18 cellular contexts compared by ENCODE assay signal in genomic region chr7:125561006-125561405, GRCh38.
DNase-seq lines count a peak whose midpoint lies in the region; ATAC-seq and TF ChIP-seq lines count a peak whose summit lies in the region.
"Had no signal": no experiment of that assay in that cellular context is flagged by ENCODE, and none has a peak within 500 bp of the region (broad histone marks: within the 10 kb centered on the region; RNA-seq: fewer than 3 reads in every experiment).

No MANE protein-coding gene starts in this region.

- ATAC-seq in Panc1 (no peak), memory B cell (ENCODE audit: low read depth) (no peak), GM19467 (IDR thresholded peaks at IDR 0.05; ENCODE audit: unreplicated experiment) (no peak)
- ATAC-seq: gastrocnemius medialis had no signal

- H3K27me3 Mint-ChIP-seq in memory B cell, result no peaks in the 10 kb centered on the region

- H3K36me3 ChIP-seq in Panc1 (ENCODE audit: control insufficient read depth, insufficient read depth, low read length), result no peaks in the 10 kb centered on the region
- H3K36me3 ChIP-seq: gastrocnemius medialis, Peyer's patch had no signal

- no peak overlapping the region for H3K27ac Mint-ChIP-seq in memory B cell
- H3K27ac Mint-ChIP-seq: mesothelial cell of epicardium had no signal

- peak overlapping the region; percentile 37 for H3K4me3 Mint-ChIP-seq in memory B cell
- H3K4me3 Mint-ChIP-seq: mesothelial cell of epicardium, neural crest cell had no signal

- no TSS peak for BruUV-seq in Panc1 (replicated peaks; lab: Mats Ljungman, UMichigan)

- in situ Hi-C loops in Panc1 (cut with HindIII; ENCODE audit: low pct_unique_long_range_greater_than_20kb, low sequenced_read_pairs), result no loop called here

- H3K27me3 ChIP-seq in Panc1 (ENCODE audit: control insufficient read depth, insufficient read depth, low read length), result no peaks in the 10 kb centered on the region
- H3K27me3 ChIP-seq: gastrocnemius medialis, Peyer's patch had no signal

- H3K4me3 ChIP-seq in Panc1 (ENCODE audit: low read depth in 2 of 2, low read length in 2 of 2), result peak overlapping the region; percentile 12 to 33; a peak in 3 of 4 replicates
- H3K4me3 ChIP-seq: gastrocnemius medialis, Peyer's patch had no signal

- DNase-seq in SKM-1 treated with dmso at 0.1 percent for 144 hours (lab: John Stamatoyannopoulos, UW; ENCODE audit: unreplicated experiment) (peak; percentile 14), SKM-1 (lab: John Stamatoyannopoulos, UW; ENCODE audit: unreplicated experiment) (no peak), H4 (ENCODE audit: low spot score) (peak; percentile 14), Panc1 (ENCODE audit: low read depth, low spot score) (no peak), memory B cell (ENCODE audit: low spot score in 2 of 2) (no peak), NOMO-1 (lab: John Stamatoyannopoulos, UW; ENCODE audit: unreplicated experiment in 2 of 2) (no peak)
- DNase-seq in stimulated activated CD4-positive, alpha-beta T cell treated with anti-CD3 and anti-CD28 coated beads, Interleukin-4, amount 100 ng/mL, for 4 hours, result no peak
- DNase-seq: activated gamma-delta T cell, amygdala, caudate nucleus, gastrocnemius medialis, NCI-H2171, NCI-H526, Peyer's patch had no signal

- no peaks in the 10 kb centered on the region for H3K9me3 ChIP-seq in Panc1 (ENCODE audit: control insufficient read depth, insufficient read depth, low read depth, low read length)
- H3K9me3 ChIP-seq: gastrocnemius medialis, Peyer's patch had no signal

- H3K27ac ChIP-seq in Panc1 (ENCODE audit: low read length), result peak overlapping the region; percentile 25; the same call in 1 of the 2 replicates
- H3K27ac ChIP-seq: C4-2B, gastrocnemius medialis, Peyer's patch had no signal

- no peaks in the 10 kb centered on the region for H3K4me1 Mint-ChIP-seq in memory B cell

- no peaks in the 10 kb centered on the region for H3K36me3 Mint-ChIP-seq in memory B cell
- H3K36me3 Mint-ChIP-seq: mesothelial cell of epicardium had no signal

- no peak for TF ChIP-seq CTCF in Panc1 (IDR thresholded peaks at IDR 0.05)

- intact Hi-C loops in Panc1 (cut with micrococcal nuclease; ENCODE audit: unreplicated experiment), result loop anchor here (2.0 kb wide), 1 partner anchor 34 kb away; no protein-coding TSS in a partner anchor

- CTCF ChIA-PET in Panc1 (lab: Charles Lee), result no interaction called here

- no peaks in the 10 kb centered on the region for H3K4me1 ChIP-seq in Panc1 (ENCODE audit: control insufficient read depth, insufficient read depth, low read length)
- H3K4me1 ChIP-seq: gastrocnemius medialis, Peyer's patch had no signal

- no peaks in the 10 kb centered on the region for H3K9me3 Mint-ChIP-seq in memory B cell
- H3K9me3 Mint-ChIP-seq: mesothelial cell of epicardium had no signal

- POLR2A ChIA-PET in Panc1 (lab: Charles Lee), result no interaction called here

Comparison
In these comparisons a context has a peak if more than half of its experiments do, and no peak if none do; other contexts are left out.
1. DNase-seq: peak in SKM-1 treated with dmso at 0.1 percent for 144 hours (single experiment) and H4 (single experiment); none in SKM-1 (single experiment), Panc1 (single experiment), memory B cell (0 of 2), stimulated activated CD4-positive, alpha-beta T cell treated with anti-CD3 and anti-CD28 coated beads, Interleukin-4, amount 100 ng/mL, for 4 hours (0 of 2) and NOMO-1 (0 of 2).